In genomic region chr2:111632661-111633060, GRCh38 we compare ENCODE assay signal across 12 cellular contexts.
DNase-seq lines count a peak whose midpoint lies in the region; ATAC-seq and TF ChIP-seq lines count a peak whose summit lies in the region.
"Had no signal": no experiment of that assay in that cellular context is flagged by ENCODE, and none has a peak within 500 bp of the region (broad histone marks: within the 10 kb centered on the region; RNA-seq: fewer than 3 reads in every experiment).

No MANE protein-coding gene starts in this region.

- no peak for TF ChIP-seq CTCF in KMS-11 (conservative IDR thresholded peaks at IDR 0.05; ENCODE audit: low read depth, low read length)
- no peak for TF ChIP-seq CTCF in omental fat pad (IDR thresholded peaks at IDR 0.05)

- no peaks in the 10 kb centered on the region for H3K79me2 ChIP-seq in KMS-11 (ENCODE audit: insufficient read depth, low read depth)

- H3K4me3 ChIP-seq in KMS-11 (IDR thresholded peaks at IDR 0.05; ENCODE audit: insufficient read depth, low read depth, low read length), result no peak overlapping the region
- H3K4me3 ChIP-seq: transverse colon had no signal

- H3K9ac ChIP-seq in KMS-11, result no peak overlapping the region

- H3K36me3 Mint-ChIP-seq in activated CD4-positive, alpha-beta T cell treated with anti-CD3 and anti-CD28 coated beads for 36 hours (ENCODE audit: low read depth), result peaks cover 8% of the 10 kb centered on the region
- no peaks in the 10 kb centered on the region for H3K36me3 Mint-ChIP-seq in activated naive CD8-positive, alpha-beta T cell treated with anti-CD3 and anti-CD28 coated beads for 36 hours

- H3K27me3 Mint-ChIP-seq in activated CD4-positive, alpha-beta T cell treated with anti-CD3 and anti-CD28 coated beads for 36 hours, result peaks cover 19% of the 10 kb centered on the region
- peaks cover 19% of the 10 kb centered on the region for H3K27me3 Mint-ChIP-seq in activated naive CD8-positive, alpha-beta T cell treated with anti-CD3 and anti-CD28 coated beads for 36 hours
- H3K27me3 Mint-ChIP-seq: brain had no signal

- 0 out of 2 replicates have a peak overlapping the region, but pooled peaks have one; percentile 17 for H3K4me2 ChIP-seq in KMS-11

- POLR2A ChIA-PET in activated CD4-positive, alpha-beta T cell treated with anti-CD3 and anti-CD28 coated beads for 36 hours (lab: Charles Lee), result no interaction called here

- H3K4me1 ChIP-seq in KMS-11 (ENCODE audit: low read depth, poor library complexity, severe bottlenecking), result peaks cover 15% of the 10 kb centered on the region
- H3K4me1 ChIP-seq: transverse colon had no signal

- H3K27ac Mint-ChIP-seq in activated CD4-positive, alpha-beta T cell treated with anti-CD3 and anti-CD28 coated beads for 36 hours, result peak overlapping the region; percentile 45
- peak overlapping the region; percentile 67 for H3K27ac Mint-ChIP-seq in activated naive CD8-positive, alpha-beta T cell treated with anti-CD3 and anti-CD28 coated beads for 36 hours
- H3K27ac Mint-ChIP-seq: brain had no signal

- H3K27me3 ChIP-seq in KMS-11 (ENCODE audit: insufficient read depth, low read depth), result no peaks in the 10 kb centered on the region
- H3K27me3 ChIP-seq: transverse colon had no signal

- no peak overlapping the region for H3K4me3 Mint-ChIP-seq in activated CD4-positive, alpha-beta T cell treated with anti-CD3 and anti-CD28 coated beads for 36 hours
- H3K4me3 Mint-ChIP-seq in activated naive CD8-positive, alpha-beta T cell treated with anti-CD3 and anti-CD28 coated beads for 36 hours, result peak overlapping the region; percentile 16
- H3K4me3 Mint-ChIP-seq: brain had no signal

- H2AFZ ChIP-seq in KMS-11 (ENCODE audit: low read depth), result no peak overlapping the region

- intact Hi-C loops in activated CD4-positive, alpha-beta T cell treated with anti-CD3 and anti-CD28 coated beads for 36 hours (cut with DNase I, micrococcal nuclease), result loop anchor here in 1 of 2 experiments (1.0 kb wide), 1 partner anchor 8 kb away; no protein-coding TSS in a partner anchor

- H3K36me3 ChIP-seq in KMS-11 (ENCODE audit: insufficient read depth), result no peaks in the 10 kb centered on the region
- H3K36me3 ChIP-seq: transverse colon had no signal

- CTCF ChIA-PET in activated CD4-positive, alpha-beta T cell treated with anti-CD3 and anti-CD28 coated beads for 36 hours (lab: Charles Lee), result no interaction called here

- H3K27ac ChIP-seq in KMS-11, result no peak overlapping the region

- peaks cover 23% of the 10 kb centered on the region for H3K4me1 Mint-ChIP-seq in activated CD4-positive, alpha-beta T cell treated with anti-CD3 and anti-CD28 coated beads for 36 hours
- H3K4me1 Mint-ChIP-seq in activated naive CD8-positive, alpha-beta T cell treated with anti-CD3 and anti-CD28 coated beads for 36 hours, result peaks cover 24% of the 10 kb centered on the region

- peak; percentile 61 for DNase-seq in activated CD4-positive, alpha-beta T cell treated with anti-CD3 and anti-CD28 coated beads for 36 hours
- DNase-seq in activated CD4-positive, alpha-beta T cell treated with anti-CD3 and anti-CD28 coated beads for 4 hours, result no peak
- DNase-seq in activated naive CD8-positive, alpha-beta T cell treated with anti-CD3 and anti-CD28 coated beads for 36 hours, result peak; percentile 28
- DNase-seq in omental fat pad (ENCODE audit: low spot score) (no peak), GM03348 (ENCODE audit: low spot score) (no peak)
- DNase-seq in stimulated activated naive CD4-positive, alpha-beta T cell (lab: John Stamatoyannopoulos, UW), result no peak
- DNase-seq: GF-D8, NCI-H1417, transverse colon had no signal

- H3K9me3 Mint-ChIP-seq in activated CD4-positive, alpha-beta T cell treated with anti-CD3 and anti-CD28 coated beads for 36 hours (ENCODE audit: low read depth), result peaks cover 24% of the 10 kb centered on the region
- H3K9me3 Mint-ChIP-seq in activated naive CD8-positive, alpha-beta T cell treated with anti-CD3 and anti-CD28 coated beads for 36 hours, result peaks cover 26% of the 10 kb centered on the region

- no peaks in the 10 kb centered on the region for H4K20me1 ChIP-seq in KMS-11 (ENCODE audit: insufficient read depth)

- peak; percentile 93 for ATAC-seq in activated CD4-positive, alpha-beta T cell treated with anti-CD3 and anti-CD28 coated beads for 36 hours
- ATAC-seq in omental fat pad (ENCODE audit: low FRiP score), result peak; percentile 35
- ATAC-seq in HG02938 (IDR thresholded peaks at IDR 0.05; ENCODE audit: unreplicated experiment), result no peak

Comparison
In these comparisons a context has a peak if more than half of its experiments do, and no peak if none do; other contexts are left out.
1. DNase-seq: peak in activated CD4-positive, alpha-beta T cell treated with anti-CD3 and anti-CD28 coated beads for 36 hours (single experiment) and activated naive CD8-positive, alpha-beta T cell treated with anti-CD3 and anti-CD28 coated beads for 36 hours (single experiment); none in activated CD4-positive, alpha-beta T cell treated with anti-CD3 and anti-CD28 coated beads for 4 hours (0 of 2), omental fat pad (single experiment), stimulated activated naive CD4-positive, alpha-beta T cell (0 of 6) and GM03348 (single experiment).